1 cellular context compared by ENCODE assay signal in genomic region chr6:3271756-3272155, GRCh38.
TF ChIP-seq lines count a peak whose summit lies in the region.

No MANE protein-coding gene starts in this region.

TF ChIP-seq in WTC11, 78 proteins besides CTCF, POLR2A, EP300 and RAD21 (continued from another document):
- no peak for TF ChIP-seq ZNF425 (CRISPR knock-in tag; conservative IDR thresholded peaks at IDR 0.05)
- no peak for TF ChIP-seq ZBTB21 (CRISPR knock-in tag; IDR thresholded peaks at IDR 0.05; ENCODE audit: borderline replicate concordance)
- no peak for TF ChIP-seq EMX1 (CRISPR knock-in tag; IDR thresholded peaks at IDR 0.05)
- TF ChIP-seq JUN (CRISPR knock-in tag; IDR thresholded peaks at IDR 0.05): no peak
- no peak for TF ChIP-seq NR2C2 (CRISPR knock-in tag; IDR thresholded peaks at IDR 0.05)
- TF ChIP-seq FOXP1 (CRISPR knock-in tag; IDR thresholded peaks at IDR 0.05; ENCODE audit: borderline replicate concordance): no peak
- TF ChIP-seq ZNF671 (CRISPR knock-in tag; IDR thresholded peaks at IDR 0.05): no peak
- TF ChIP-seq, protein P1, sequence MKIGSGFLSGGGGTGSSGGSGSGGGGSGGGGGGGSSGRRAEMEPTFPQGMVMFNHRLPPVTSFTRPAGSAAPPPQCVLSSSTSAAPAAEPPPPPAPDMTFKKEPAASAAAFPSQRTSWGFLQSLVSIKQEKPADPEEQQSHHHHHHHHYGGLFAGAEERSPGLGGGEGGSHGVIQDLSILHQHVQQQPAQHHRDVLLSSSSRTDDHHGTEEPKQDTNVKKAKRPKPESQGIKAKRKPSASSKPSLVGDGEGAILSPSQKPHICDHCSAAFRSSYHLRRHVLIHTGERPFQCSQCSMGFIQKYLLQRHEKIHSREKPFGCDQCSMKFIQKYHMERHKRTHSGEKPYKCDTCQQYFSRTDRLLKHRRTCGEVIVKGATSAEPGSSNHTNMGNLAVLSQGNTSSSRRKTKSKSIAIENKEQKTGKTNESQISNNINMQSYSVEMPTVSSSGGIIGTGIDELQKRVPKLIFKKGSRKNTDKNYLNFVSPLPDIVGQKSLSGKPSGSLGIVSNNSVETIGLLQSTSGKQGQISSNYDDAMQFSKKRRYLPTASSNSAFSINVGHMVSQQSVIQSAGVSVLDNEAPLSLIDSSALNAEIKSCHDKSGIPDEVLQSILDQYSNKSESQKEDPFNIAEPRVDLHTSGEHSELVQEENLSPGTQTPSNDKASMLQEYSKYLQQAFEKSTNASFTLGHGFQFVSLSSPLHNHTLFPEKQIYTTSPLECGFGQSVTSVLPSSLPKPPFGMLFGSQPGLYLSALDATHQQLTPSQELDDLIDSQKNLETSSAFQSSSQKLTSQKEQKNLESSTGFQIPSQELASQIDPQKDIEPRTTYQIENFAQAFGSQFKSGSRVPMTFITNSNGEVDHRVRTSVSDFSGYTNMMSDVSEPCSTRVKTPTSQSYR (CRISPR knock-in tag; IDR thresholded peaks at IDR 0.05): no peak
- no peak for TF ChIP-seq TP53 (CRISPR knock-in tag; IDR thresholded peaks at IDR 0.05)
- no peak for TF ChIP-seq ZNF416 (CRISPR knock-in tag; IDR thresholded peaks at IDR 0.05)
- TF ChIP-seq SOX15 (CRISPR knock-in tag; IDR thresholded peaks at IDR 0.05): no peak
- TF ChIP-seq NFYB (CRISPR knock-in tag; conservative IDR thresholded peaks at IDR 0.05; ENCODE audit: low read depth): no peak
